ENCODE assay signal across 1 cellular context in genomic region chr6:72788188-72788587, GRCh38.
TF ChIP-seq lines count a peak whose summit lies in the region.

No MANE protein-coding gene starts in this region.

TF ChIP-seq in GM23338, 12 proteins besides CTCF, POLR2A, EP300 and RAD21 (continued from another document):
- TF ChIP-seq, protein P1, sequence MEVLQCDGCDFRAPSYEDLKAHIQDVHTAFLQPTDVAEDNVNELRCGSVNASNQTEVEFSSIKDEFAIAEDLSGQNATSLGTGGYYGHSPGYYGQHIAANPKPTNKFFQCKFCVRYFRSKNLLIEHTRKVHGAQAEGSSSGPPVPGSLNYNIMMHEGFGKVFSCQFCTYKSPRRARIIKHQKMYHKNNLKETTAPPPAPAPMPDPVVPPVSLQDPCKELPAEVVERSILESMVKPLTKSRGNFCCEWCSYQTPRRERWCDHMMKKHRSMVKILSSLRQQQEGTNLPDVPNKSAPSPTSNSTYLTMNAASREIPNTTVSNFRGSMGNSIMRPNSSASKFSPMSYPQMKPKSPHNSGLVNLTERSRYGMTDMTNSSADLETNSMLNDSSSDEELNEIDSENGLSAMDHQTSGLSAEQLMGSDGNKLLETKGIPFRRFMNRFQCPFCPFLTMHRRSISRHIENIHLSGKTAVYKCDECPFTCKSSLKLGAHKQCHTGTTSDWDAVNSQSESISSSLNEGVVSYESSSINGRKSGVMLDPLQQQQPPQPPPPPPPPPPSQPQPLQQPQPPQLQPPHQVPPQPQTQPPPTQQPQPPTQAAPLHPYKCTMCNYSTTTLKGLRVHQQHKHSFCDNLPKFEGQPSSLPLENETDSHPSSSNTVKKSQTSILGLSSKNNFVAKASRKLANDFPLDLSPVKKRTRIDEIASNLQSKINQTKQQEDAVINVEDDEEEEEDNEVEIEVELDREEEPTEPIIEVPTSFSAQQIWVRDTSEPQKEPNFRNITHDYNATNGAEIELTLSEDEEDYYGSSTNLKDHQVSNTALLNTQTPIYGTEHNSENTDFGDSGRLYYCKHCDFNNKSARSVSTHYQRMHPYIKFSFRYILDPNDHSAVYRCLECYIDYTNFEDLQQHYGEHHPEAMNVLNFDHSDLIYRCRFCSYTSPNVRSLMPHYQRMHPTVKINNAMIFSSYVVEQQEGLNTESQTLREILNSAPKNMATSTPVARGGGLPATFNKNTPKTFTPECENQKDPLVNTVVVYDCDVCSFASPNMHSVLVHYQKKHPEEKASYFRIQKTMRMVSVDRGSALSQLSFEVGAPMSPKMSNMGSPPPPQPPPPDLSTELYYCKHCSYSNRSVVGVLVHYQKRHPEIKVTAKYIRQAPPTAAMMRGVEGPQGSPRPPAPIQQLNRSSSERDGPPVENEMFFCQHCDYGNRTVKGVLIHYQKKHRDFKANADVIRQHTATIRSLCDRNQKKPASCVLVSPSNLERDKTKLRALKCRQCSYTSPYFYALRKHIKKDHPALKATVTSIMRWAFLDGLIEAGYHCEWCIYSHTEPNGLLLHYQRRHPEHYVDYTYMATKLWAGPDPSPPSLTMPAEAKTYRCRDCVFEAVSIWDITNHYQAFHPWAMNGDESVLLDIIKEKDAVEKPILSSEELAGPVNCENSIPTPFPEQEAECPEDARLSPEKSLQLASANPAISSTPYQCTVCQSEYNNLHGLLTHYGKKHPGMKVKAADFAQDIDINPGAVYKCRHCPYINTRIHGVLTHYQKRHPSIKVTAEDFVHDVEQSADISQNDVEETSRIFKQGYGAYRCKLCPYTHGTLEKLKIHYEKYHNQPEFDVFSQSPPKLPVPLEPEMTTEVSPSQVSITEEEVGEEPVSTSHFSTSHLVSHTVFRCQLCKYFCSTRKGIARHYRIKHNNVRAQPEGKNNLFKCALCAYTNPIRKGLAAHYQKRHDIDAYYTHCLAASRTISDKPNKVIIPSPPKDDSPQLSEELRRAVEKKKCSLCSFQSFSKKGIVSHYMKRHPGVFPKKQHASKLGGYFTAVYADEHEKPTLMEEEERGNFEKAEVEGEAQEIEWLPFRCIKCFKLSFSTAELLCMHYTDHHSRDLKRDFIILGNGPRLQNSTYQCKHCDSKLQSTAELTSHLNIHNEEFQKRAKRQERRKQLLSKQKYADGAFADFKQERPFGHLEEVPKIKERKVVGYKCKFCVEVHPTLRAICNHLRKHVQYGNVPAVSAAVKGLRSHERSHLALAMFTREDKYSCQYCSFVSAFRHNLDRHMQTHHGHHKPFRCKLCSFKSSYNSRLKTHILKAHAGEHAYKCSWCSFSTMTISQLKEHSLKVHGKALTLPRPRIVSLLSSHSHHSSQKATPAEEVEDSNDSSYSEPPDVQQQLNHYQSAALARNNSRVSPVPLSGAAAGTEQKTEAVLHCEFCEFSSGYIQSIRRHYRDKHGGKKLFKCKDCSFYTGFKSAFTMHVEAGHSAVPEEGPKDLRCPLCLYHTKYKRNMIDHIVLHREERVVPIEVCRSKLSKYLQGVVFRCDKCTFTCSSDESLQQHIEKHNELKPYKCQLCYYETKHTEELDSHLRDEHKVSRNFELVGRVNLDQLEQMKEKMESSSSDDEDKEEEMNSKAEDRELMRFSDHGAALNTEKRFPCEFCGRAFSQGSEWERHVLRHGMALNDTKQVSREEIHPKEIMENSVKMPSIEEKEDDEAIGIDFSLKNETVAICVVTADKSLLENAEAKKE (CRISPR knock-in tag; IDR thresholded peaks at IDR 0.05) = no peak
- TF ChIP-seq STAT1 (IDR thresholded peaks at IDR 0.05; ENCODE audit: unreplicated experiment) (no peak), POLR2AphosphoS5 (IDR thresholded peaks at IDR 0.05; ENCODE audit: low read depth) (no peak), EZH2 (IDR thresholded peaks at IDR 0.05; ENCODE audit: low read depth, unreplicated experiment) (no peak)
TF ChIP-seq in GM23338: peak in this region for 0.
